Comparison of ENCODE assay signal across 8 cellular contexts in genomic region chr3:149479621-149480325, GRCh38. TPM values are rescaled to one million over a fixed set of nuclear protein-coding genes. Genes with fewer than 3 reads are reported as not detected.
DNase-seq lines count a peak whose midpoint lies in the region; ATAC-seq and TF ChIP-seq lines count a peak whose summit lies in the region.
"Had no signal": no experiment of that assay in that cellular context is flagged by ENCODE, and none has a peak within 500 bp of the region (broad histone marks: within the 10 kb centered on the region; RNA-seq: fewer than 3 reads in every experiment).

No MANE protein-coding gene starts in this region.

- WGBS in right lobe of liver (ENCODE audit: insufficient coverage, low coverage, low lambda C conversion rate, missing lambda C conversion rate): 44% methylated on average over 12 of the region's 14 CpGs
- 66 to 72% methylated on average over 14 of the region's 14 CpGs for WGBS in thyroid gland, 2 donors

- H3K27ac Mint-ChIP-seq in chondrocyte (ENCODE audit: unreplicated experiment): peak overlapping the region; percentile 29

- H3K36me3 Mint-ChIP-seq in chondrocyte (ENCODE audit: low read depth): no peaks in the 10 kb centered on the region

- no peak for TF ChIP-seq POLR2A in right lobe of liver (IDR thresholded peaks at IDR 0.05)
- no peak for TF ChIP-seq POLR2A in thyroid gland (IDR thresholded peaks at IDR 0.05)

- ATAC-seq in right lobe of liver (peak in 2 of 4 donors; percentile 2 to 9), GM18520 (IDR thresholded peaks at IDR 0.05; ENCODE audit: unreplicated experiment) (no peak), GM18858 (IDR thresholded peaks at IDR 0.05; ENCODE audit: unreplicated experiment) (no peak)

- peaks cover 0 to 46% (median 17%) of the 10 kb centered on the region in 4 donors for H3K36me3 ChIP-seq in right lobe of liver
- no peaks in the 10 kb centered on the region for H3K36me3 ChIP-seq in thyroid gland

- H3K4me3 ChIP-seq in right lobe of liver: peak overlapping the region in 1 of 3 donors; percentile 1
- H3K4me3 ChIP-seq in thyroid gland (replicated peaks in 1 of 3): no peak overlapping the region
- H3K4me3 ChIP-seq: dorsolateral prefrontal cortex had no signal

- H3K9me3 Mint-ChIP-seq in chondrocyte (ENCODE audit: low read depth): no peaks in the 10 kb centered on the region

- H3K27ac ChIP-seq in right lobe of liver (peak overlapping the region; percentile 71 to 98 (median 93)), thyroid gland (peak overlapping the region in 2 of 3 donors; percentile 49 to 71)

- peak; percentile 5 for DNase-seq in OCI-M1 (lab: John Stamatoyannopoulos, UW)
- no peak for DNase-seq in chondrocyte (ENCODE audit: low spot score)
- DNase-seq in right lobe of liver: no peak
- DNase-seq in thyroid gland: no peak
- DNase-seq in activated naive CD4-positive, alpha-beta T cell treated with anti-CD3 and anti-CD28 coated beads, Interleukin-2, amount 50 U/mL, for 16 hours: no peak

- intact Hi-C loops in right lobe of liver (cut with DNase I): loop anchor here (10.0 kb wide), 2 partner anchors 85 to 125 kb away; no protein-coding TSS in a partner anchor
- intact Hi-C loops in thyroid gland (cut with DNase I): loop anchor here (5.0 kb wide), 2 partner anchors 82 to 127 kb away; no protein-coding TSS in a partner anchor

- peaks cover 0 to 22% (median 8%) of the 10 kb centered on the region in 4 donors for H3K4me1 ChIP-seq in right lobe of liver
- H3K4me1 ChIP-seq in thyroid gland: peaks cover 3 to 12% of the 10 kb centered on the region in 2 donors

- no peaks in the 10 kb centered on the region for H3K27me3 Mint-ChIP-seq in chondrocyte (ENCODE audit: low read depth)

- no peak overlapping the region for H3K4me3 Mint-ChIP-seq in chondrocyte (ENCODE audit: unreplicated experiment)

- H3K27me3 ChIP-seq in right lobe of liver (no peaks in the 10 kb centered on the region), thyroid gland (no peaks in the 10 kb centered on the region)

- H3K9me3 ChIP-seq in right lobe of liver (no peaks in the 10 kb centered on the region), thyroid gland (no peaks in the 10 kb centered on the region)

- no peak for TF ChIP-seq CTCF in chondrocyte (IDR thresholded peaks at IDR 0.05)
- no peak for TF ChIP-seq CTCF in right lobe of liver (IDR thresholded peaks at IDR 0.05)
- no peak for TF ChIP-seq CTCF in thyroid gland (IDR thresholded peaks at IDR 0.05)

- H3K4me1 Mint-ChIP-seq in chondrocyte (ENCODE audit: low read depth): peaks cover 16% of the 10 kb centered on the region

RNA-seq across cellular contexts. Expression of gene TM4SF4, which starts 5.3 kb away (rescaled TPM):
- not detected in 3 replicates for total RNA-seq in chondrocyte
- total RNA-seq in right lobe of liver: 100 to 1,000 TPM; 210 to 473 (median 316) TPM
- total RNA-seq in thyroid gland: 1 to 10 TPM in 1 of 4 donors, not detected in 3; 3.4 TPM
- total RNA-seq: dorsolateral prefrontal cortex had no signal

Comparison
In these comparisons a context has a peak if more than half of its experiments do, and no peak if none do; other contexts are left out.
1. RNA of gene TM4SF4, which starts 5.3 kb away (total RNA-seq): 210 to 473 TPM in right lobe of liver; 3.4 TPM in thyroid gland and not detected in chondrocyte; every median in the first group is over 10 times any median in the second.